29 cellular contexts compared by ENCODE assay signal in the genomic region with DNA sequence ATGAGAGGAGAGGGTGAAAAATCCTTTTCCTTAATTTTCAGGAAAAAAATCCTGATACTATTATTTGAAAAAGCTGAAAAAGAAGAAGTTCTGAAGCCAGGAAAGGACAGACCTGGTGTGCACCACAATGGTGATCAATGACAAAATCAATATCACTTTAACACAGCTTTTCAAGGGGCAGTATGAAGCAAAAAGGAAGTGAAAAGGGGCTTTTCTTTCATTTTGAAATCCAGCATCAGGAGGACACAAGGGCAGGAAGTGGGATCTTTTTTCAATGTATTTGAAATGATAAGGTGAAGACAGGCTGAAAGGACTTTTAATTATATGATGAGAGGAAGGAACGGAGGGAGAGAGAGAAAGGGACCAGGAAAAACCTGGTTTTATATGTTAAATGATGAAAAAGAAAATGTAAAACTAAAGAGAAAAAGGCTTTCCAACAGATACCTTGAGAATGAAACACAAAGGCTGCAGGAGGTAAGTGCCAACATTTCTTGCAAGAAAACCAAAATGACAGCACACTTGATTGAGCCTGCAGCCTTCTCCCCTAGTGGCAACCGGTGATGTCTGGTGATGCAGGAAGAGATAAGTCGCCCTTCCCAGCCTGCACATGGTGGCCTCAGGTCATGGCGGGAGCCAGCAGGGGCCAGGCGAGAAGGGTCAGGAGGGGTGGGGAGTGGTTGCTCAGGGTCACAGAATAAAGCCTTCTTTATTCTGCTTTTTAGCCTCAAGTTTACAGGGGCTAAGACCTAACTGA.
DNase-seq lines count a peak whose midpoint lies in the region; ATAC-seq and TF ChIP-seq lines count a peak whose summit lies in the region.
"Had no signal": no experiment of that assay in that cellular context is flagged by ENCODE, and none has a peak within 500 bp of the region (broad histone marks: within the 10 kb centered on the region; RNA-seq: fewer than 3 reads in every experiment).

No MANE protein-coding gene starts in this region.

- no peaks in the 10 kb centered on the region for H3K36me3 ChIP-seq in OCI-LY3 (replicated peaks; ENCODE audit: low read depth, low read length)
- H3K36me3 ChIP-seq: prostate gland, sigmoid colon had no signal

- H3K4me2 ChIP-seq in OCI-LY3 (ENCODE audit: low read length), result peak overlapping the region; percentile 69

- no peak overlapping the region for H3K4me3 Mint-ChIP-seq in neural crest cell
- H3K4me3 Mint-ChIP-seq: activated CD4-positive, alpha-beta memory T cell treated with anti-CD3 and anti-CD28 coated beads, Interleukin-2, amount 10 ng/mL, durations not matched to agents 7 days and 5 days; activated naive CD8-positive, alpha-beta T cell; effector memory CD8-positive, alpha-beta T cell; stimulated activated naive B cell treated with anti-CD40 and anti-IgM and Interleukin-4, amounts not matched to agents 10 μg/mL and 1 μg/mL and 100 μg/mL, for 72 hours had no signal

- H3K27ac Mint-ChIP-seq in neural crest cell (ENCODE audit: unreplicated experiment), result peak overlapping the region; percentile 65
- H3K27ac Mint-ChIP-seq: activated CD4-positive, alpha-beta memory T cell treated with anti-CD3 and anti-CD28 coated beads, Interleukin-2, amount 10 ng/mL, durations not matched to agents 7 days and 5 days; activated naive CD8-positive, alpha-beta T cell; effector memory CD8-positive, alpha-beta T cell; stimulated activated naive B cell treated with anti-CD40 and anti-IgM and Interleukin-4, amounts not matched to agents 10 μg/mL and 1 μg/mL and 100 μg/mL, for 72 hours had no signal

- H4K20me1 ChIP-seq in OCI-LY3 (ENCODE audit: insufficient read depth, low read length), result no peaks in the 10 kb centered on the region

- no peaks in the 10 kb centered on the region for H3K79me2 ChIP-seq in OCI-LY3 (ENCODE audit: low read length)

- H3K4me3 ChIP-seq in OCI-LY3 (ENCODE audit: low read length), result peak overlapping the region; percentile 30; the same call in 1 of the 2 replicates
- H3K4me3 ChIP-seq: coronary artery, K562, prostate gland, sigmoid colon had no signal

- peaks cover 33% of the 10 kb centered on the region for H3K4me1 Mint-ChIP-seq in neural crest cell
- H3K4me1 Mint-ChIP-seq: activated CD4-positive, alpha-beta memory T cell treated with anti-CD3 and anti-CD28 coated beads, Interleukin-2, amount 10 ng/mL, durations not matched to agents 7 days and 5 days; stimulated activated naive B cell treated with anti-CD40 and anti-IgM and Interleukin-4, amounts not matched to agents 10 μg/mL and 1 μg/mL and 100 μg/mL, for 72 hours had no signal

- H3K4me1 ChIP-seq in OCI-LY3 (ENCODE audit: low read length), result peaks cover 63% of the 10 kb centered on the region
- H3K4me1 ChIP-seq: prostate gland had no signal

- H3K9ac ChIP-seq in OCI-LY3 (ENCODE audit: low read length), result no peak overlapping the region

- H3K9me3 Mint-ChIP-seq in neural crest cell, result no peaks in the 10 kb centered on the region
- H3K9me3 Mint-ChIP-seq: activated CD4-positive, alpha-beta memory T cell treated with anti-CD3 and anti-CD28 coated beads, Interleukin-2, amount 10 ng/mL, durations not matched to agents 7 days and 5 days; stimulated activated naive B cell treated with anti-CD40 and anti-IgM and Interleukin-4, amounts not matched to agents 10 μg/mL and 1 μg/mL and 100 μg/mL, for 72 hours had no signal

- H2AFZ ChIP-seq in OCI-LY3 (ENCODE audit: low read depth, low read length), result no peak overlapping the region

- no peak overlapping the region for H3K27ac ChIP-seq in OCI-LY3 (ENCODE audit: low read length)
- H3K27ac ChIP-seq: coronary artery, foreskin keratinocyte, prostate gland, sigmoid colon had no signal

- no peak for ATAC-seq in GM21390 (IDR thresholded peaks at IDR 0.05; ENCODE audit: unreplicated experiment)
- ATAC-seq in HG03196 (IDR thresholded peaks at IDR 0.05; ENCODE audit: unreplicated experiment), result no peak
- ATAC-seq: effector memory CD8-positive, alpha-beta T cell; foreskin keratinocyte; K562; Panc1; stimulated activated naive B cell treated with anti-CD40 and anti-IgM and Interleukin-4, amounts not matched to agents 10 μg/mL and 1 μg/mL and 100 μg/mL, for 72 hours had no signal

- no peaks in the 10 kb centered on the region for H3K9me3 ChIP-seq in OCI-LY3 (ENCODE audit: insufficient read depth, low read length)
- H3K9me3 ChIP-seq: prostate gland, sigmoid colon had no signal

- no peaks in the 10 kb centered on the region for H3K27me3 ChIP-seq in OCI-LY3 (ENCODE audit: low read depth, low read length)
- H3K27me3 ChIP-seq: sigmoid colon had no signal

- TF ChIP-seq CTCF in GM12873 (IDR thresholded peaks at IDR 0.05; ENCODE audit: insufficient read depth, low read depth, low read length, missing control alignments) (peak; percentile 37), OCI-LY3 (IDR thresholded peaks at IDR 0.05; ENCODE audit: low read depth, low read length) (no peak), neural crest cell (conservative IDR thresholded peaks at IDR 0.05) (no peak)

- H3K27me3 Mint-ChIP-seq in neural crest cell (ENCODE audit: low read depth), result no peaks in the 10 kb centered on the region
- H3K27me3 Mint-ChIP-seq: activated CD4-positive, alpha-beta memory T cell treated with anti-CD3 and anti-CD28 coated beads, Interleukin-2, amount 10 ng/mL, durations not matched to agents 7 days and 5 days; effector memory CD8-positive, alpha-beta T cell had no signal

- no peaks in the 10 kb centered on the region for H3K36me3 Mint-ChIP-seq in neural crest cell (ENCODE audit: low read depth)
- H3K36me3 Mint-ChIP-seq: activated naive CD8-positive, alpha-beta T cell; stimulated activated naive B cell treated with anti-CD40 and anti-IgM and Interleukin-4, amounts not matched to agents 10 μg/mL and 1 μg/mL and 100 μg/mL, for 72 hours had no signal

- DNase-seq in ecto neural progenitor cell (ENCODE audit: low spot score), result peak; percentile 55
- peak; percentile 35 for DNase-seq in neural crest cell (ENCODE audit: low read depth, low spot score)
- DNase-seq in T1000 (lab: John Stamatoyannopoulos, UW), result no peak
- no peak for DNase-seq in glomerular visceral epithelial cell (ENCODE audit: extremely low spot score)
- DNase-seq: activated CD4-positive, alpha-beta memory T cell treated with anti-CD3 and anti-CD28 coated beads, Interleukin-2, amount 10 ng/mL, durations not matched to agents 7 days and 5 days; activated CD4-positive, alpha-beta T cell treated with anti-CD3 and anti-CD28 coated beads for 1 hour; anterior cingulate cortex; C1 segment of cervical spinal cord; COR-L47; DMS79 treated with DMSO at 0.1 percent for 48 hours; effector memory CD8-positive, alpha-beta T cell; foreskin keratinocyte; GOT3; NCI-H1436 treated with DMSO at 0.1 percent for 48 hours; NCI-H2171; NCI-H510A; SHP77 treated with DMSO at 0.1 percent for 48 hours; sigmoid colon; stimulated activated naive B cell treated with anti-CD40 and anti-IgM and Interleukin-4, amounts not matched to agents 10 μg/mL and 1 μg/mL and 100 μg/mL, for 72 hours; T-helper 1 cell had no signal

Comparison
In these comparisons a context has a peak if more than half of its experiments do, and no peak if none do; other contexts are left out.
1. DNase-seq: peak in ecto neural progenitor cell (single experiment) and neural crest cell (single experiment); none in T1000 (single experiment) and glomerular visceral epithelial cell (single experiment).